ENCODE assay signal across 9 cellular contexts in genomic region chr4:54844911-54845310, GRCh38.
"Had no signal": no experiment of that assay in that cellular context is flagged by ENCODE, and none has a peak within 500 bp of the region (broad histone marks: within the 10 kb centered on the region; RNA-seq: fewer than 3 reads in every experiment).

No MANE protein-coding gene starts in this region.

- H3K27ac ChIP-seq: GM23248 had no signal

- H3K9me3 Mint-ChIP-seq: HFFc6 had no signal

- ATAC-seq: HCT116, K562 had no signal

- H3K4me3 Mint-ChIP-seq: HFFc6 had no signal

- H3K9ac ChIP-seq: GM23248 had no signal

- H3K4me1 ChIP-seq: HAP-1 had no signal

- H3K27ac Mint-ChIP-seq: HFFc6 had no signal

- H3K36me3 ChIP-seq: HAP-1 had no signal

- H3K9me3 ChIP-seq: HAP-1 had no signal

- H3K4me3 ChIP-seq: GM23248, HAP-1, K562 had no signal

- DNase-seq: GM23248, GOT3, H7, HFFc6, IMR-90, KG1 had no signal

- H2AFZ ChIP-seq: GM23248 had no signal
